ENCODE assay signal across 13 cellular contexts in genomic region chr6:32045811-32046449, GRCh38. TPM values are rescaled to one million over a fixed set of nuclear protein-coding genes. Genes with fewer than 3 reads are reported as not detected.
A peak's percentile ranks its signal among the peaks of the same experiment; 100 is the strongest.
DNase-seq lines count a peak whose midpoint lies in the region; ATAC-seq and TF ChIP-seq lines count a peak whose summit lies in the region.
"Had no signal": no experiment of that assay in that cellular context is flagged by ENCODE, and none has a peak within 500 bp of the region (broad histone marks: within the 10 kb centered on the region; RNA-seq: fewer than 3 reads in every experiment).

No MANE protein-coding gene starts in this region.

- H3K9ac ChIP-seq in BLaER1, result peak overlapping the region; percentile 43; the same call in 1 of the 2 replicates

- peak overlapping the region; percentile 83 for H3K4me2 ChIP-seq in BLaER1

- peak overlapping the region; percentile 37; the same call in 1 of the 2 replicates for H3K27ac ChIP-seq in BLaER1
- H3K27ac ChIP-seq in ascending aorta, result peak overlapping the region; percentile 69 to 77
- peak overlapping the region; percentile 38 for H3K27ac ChIP-seq in psoas muscle

- H3K36me3 ChIP-seq in BLaER1 (no peaks in the 10 kb centered on the region), ascending aorta (peaks cover 5 to 7% of the 10 kb centered on the region in 2 donors), psoas muscle (ENCODE audit: insufficient read depth in 1 of 2, low read depth in 1 of 2) (no peaks in the 10 kb centered on the region)

- TF ChIP-seq CTCF in ascending aorta (IDR thresholded peaks at IDR 0.05) (no peak), psoas muscle (IDR thresholded peaks at IDR 0.05) (no peak), progenitor cell of endocrine pancreas (IDR thresholded peaks at IDR 0.05; ENCODE audit: unreplicated experiment) (no peak)

- H3K9me3 Mint-ChIP-seq in progenitor cell of endocrine pancreas (ENCODE audit: low read depth), result no peaks in the 10 kb centered on the region
- H3K9me3 Mint-ChIP-seq: nephron progenitor cell had no signal

- peaks cover 25% of the 10 kb centered on the region for H3K4me1 ChIP-seq in BLaER1
- H3K4me1 ChIP-seq in ascending aorta, result peaks cover 0 to 19% of the 10 kb centered on the region in 2 donors
- H3K4me1 ChIP-seq in psoas muscle, result no peaks in the 10 kb centered on the region

- no peak overlapping the region for H3K27ac Mint-ChIP-seq in progenitor cell of endocrine pancreas
- H3K27ac Mint-ChIP-seq: nephron progenitor cell had no signal

- no peak overlapping the region for H3K4me3 Mint-ChIP-seq in progenitor cell of endocrine pancreas (ENCODE audit: low read depth)
- H3K4me3 Mint-ChIP-seq: nephron progenitor cell had no signal

- no peaks in the 10 kb centered on the region for H4K20me1 ChIP-seq in BLaER1

- H3K27me3 Mint-ChIP-seq in progenitor cell of endocrine pancreas, result peaks cover 5% of the 10 kb centered on the region

- DNase-seq in ascending aorta (ENCODE audit: low spot score in 2 of 2), result no peak
- no peak for DNase-seq in left cardiac atrium
- DNase-seq in psoas muscle, result peak in 1 of 2 donors; percentile 68
- no peak for DNase-seq in progenitor cell of endocrine pancreas (ENCODE audit: low spot score, unreplicated experiment)
- no peak for DNase-seq in NK-92 (lab: John Stamatoyannopoulos, UW; ENCODE audit: unreplicated experiment)
- no peak for DNase-seq in stimulated activated naive CD8-positive, alpha-beta T cell treated with anti-CD3 and anti-CD28 coated beads, Interleukin-15, Interleukin-2, amounts not matched to agents 100 U/mL and 50 U/mL, for 24 hours
- DNase-seq: activated CD4-positive, alpha-beta T cell treated with anti-CD3 and anti-CD28 coated beads for 4 hours; activated T-cell treated with anti-CD3 and anti-CD28 coated beads, Interleukin-2, amount 50 U/mL, for 1 hour; nephron progenitor cell had no signal

- no peaks in the 10 kb centered on the region for H3K9me3 ChIP-seq in BLaER1
- H3K9me3 ChIP-seq in ascending aorta, result no peaks in the 10 kb centered on the region
- H3K9me3 ChIP-seq in psoas muscle, result no peaks in the 10 kb centered on the region

- no peaks in the 10 kb centered on the region for H3K36me3 Mint-ChIP-seq in progenitor cell of endocrine pancreas (ENCODE audit: insufficient read depth)

- ATAC-seq in left cardiac atrium, result peak; percentile 16 to 21
- ATAC-seq in psoas muscle, result peak in 1 of 4 donors; percentile 5
- no peak for ATAC-seq in GM21619 (IDR thresholded peaks at IDR 0.05; ENCODE audit: unreplicated experiment)
- ATAC-seq in stimulated activated naive CD8-positive, alpha-beta T cell treated with anti-CD3 and anti-CD28 coated beads, Interleukin-15, Interleukin-2, amounts not matched to agents 100 U/mL and 50 U/mL, for 24 hours, result no peak

- H3K4me3 ChIP-seq in BLaER1, result 0 out of 2 replicates have a peak overlapping the region, but pooled peaks have one; percentile 18
- no peak overlapping the region for H3K4me3 ChIP-seq in ascending aorta
- H3K4me3 ChIP-seq in psoas muscle, result no peak overlapping the region

- no peaks in the 10 kb centered on the region for H3K27me3 ChIP-seq in BLaER1
- no peaks in the 10 kb centered on the region for H3K27me3 ChIP-seq in ascending aorta
- H3K27me3 ChIP-seq in psoas muscle (ENCODE audit: insufficient read depth in 3 of 3, low read length in 2 of 3), result no peaks in the 10 kb centered on the region

- intact Hi-C loops in ascending aorta (cut with DNase I), result loop anchor here (10.0 kb wide), 1 partner anchor 109 kb away; the partner anchor contains the start of genes PPT2 and PRRT1
- intact Hi-C loops in left cardiac atrium (cut with DNase I), result no loop called here
- intact Hi-C loops in psoas muscle (cut with DNase I), result no loop called here

- 76 to 84% (median 82%) methylated on average over 20 to 22 of the region's 22 CpGs for WGBS in psoas muscle, 3 donors

- no peaks in the 10 kb centered on the region for H3K4me1 Mint-ChIP-seq in progenitor cell of endocrine pancreas (ENCODE audit: low read depth)

RNA-seq across cellular contexts. Expression of gene CYP21A2, which starts 7.7 kb away (rescaled TPM):
- total RNA-seq in ascending aorta, result 14.0 TPM
- 10 to 100 TPM in 1 of 2 donors, 1 to 10 TPM in 1; 2.0 to 10.3 TPM for total RNA-seq in left cardiac atrium
- total RNA-seq in psoas muscle, result 1 to 10 TPM in 1 of 4 donors, under 1 TPM in 1, not detected in 2; 0.19 to 9.9 TPM
- polyA plus RNA-seq in psoas muscle, result under 1 TPM in 2 of 3 donors, not detected in 1; 0.05 to 0.10 TPM
- 0.38 and 0.67 TPM in 2 replicates for total RNA-seq in progenitor cell of endocrine pancreas
- total RNA-seq: glomerular endothelial cell, OCI-LY7 had no signal

RNA-seq across cellular contexts. Expression of gene C4B, which starts 31.3 kb away (rescaled TPM):
- total RNA-seq in ascending aorta, result 133 TPM
- 100 to 1,000 TPM; 177 to 235 TPM for total RNA-seq in left cardiac atrium
- 10 to 100 TPM in 1 of 4 donors, 1 to 10 TPM in 3; 5.6 to 12.6 (median 9.4) TPM for total RNA-seq in psoas muscle
- polyA plus RNA-seq in psoas muscle, result 1 to 10 TPM; 2.6 to 3.3 (median 2.7) TPM
- total RNA-seq in progenitor cell of endocrine pancreas, result 6.6 and 8.4 TPM in 2 replicates

Comparison
In these comparisons a context has a peak if more than half of its experiments do, and no peak if none do; other contexts are left out.
1. ATAC-seq: peak in left cardiac atrium (2 of 2); none in GM21619 (single experiment) and stimulated activated naive CD8-positive, alpha-beta T cell treated with anti-CD3 and anti-CD28 coated beads, Interleukin-15, Interleukin-2, amounts not matched to agents 100 U/mL and 50 U/mL, for 24 hours (single experiment).
2. Peak in every context shown above with its lines, with median percentiles within 50 percentile points of each other: H3K27ac ChIP-seq.